In the genomic region with DNA sequence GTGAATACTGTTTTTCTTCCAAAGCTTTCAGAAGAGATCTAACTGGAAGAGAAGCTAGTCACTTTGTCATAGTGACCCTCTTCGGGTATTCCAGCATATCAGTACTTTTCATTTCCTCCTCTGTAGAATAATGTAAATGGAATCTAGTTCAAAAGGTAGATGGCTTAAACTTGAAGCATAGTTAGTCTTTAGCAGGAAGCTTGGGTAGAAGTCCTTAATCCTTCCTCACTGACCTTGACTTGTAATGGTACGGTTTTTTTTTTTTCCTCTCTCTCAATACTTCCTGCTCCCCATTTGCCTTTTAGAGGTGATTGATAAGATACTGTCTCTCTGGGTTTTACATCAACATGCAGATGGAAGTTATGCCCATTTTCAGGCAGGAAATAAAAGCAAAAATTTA, we compare ENCODE assay signal across 11 cellular contexts. TPM values are rescaled to one million over a fixed set of nuclear protein-coding genes. Genes with fewer than 3 reads are reported as not detected.
DNase-seq lines count a peak whose midpoint lies in the region; ATAC-seq, FAIRE-seq and TF ChIP-seq lines count a peak whose summit lies in the region.
"Had no signal": no experiment of that assay in that cellular context is flagged by ENCODE, and none has a peak within 500 bp of the region (broad histone marks: within the 10 kb centered on the region; RNA-seq: fewer than 3 reads in every experiment).

No MANE protein-coding gene starts in this region.

- H4K20me1 ChIP-seq in keratinocyte (ENCODE audit: control insufficient read depth, extremely low read depth, insufficient read depth, low read length): peaks cover 3% of the 10 kb centered on the region

- no peaks in the 10 kb centered on the region for H3K27me3 Mint-ChIP-seq in activated naive CD4-positive, alpha-beta T cell treated with anti-CD3 and anti-CD28 coated beads for 36 hours (ENCODE audit: low read depth)
- peaks cover 2% of the 10 kb centered on the region for H3K27me3 Mint-ChIP-seq in activated T-helper 1 cell treated with anti-CD3 and anti-CD28 coated beads, Interleukin-12 subunit alpha, Interleukin-12 subunit beta, Interleukin-2, Interleukin-4 antibody, amounts not matched to agents 30 ng/mL and 10 ng/mL and 1 ng/mL, durations not matched to agents 14 hours and 24 hours and 36 hours (ENCODE audit: insufficient read depth)

- H3K4me3 Mint-ChIP-seq in activated naive CD4-positive, alpha-beta T cell treated with anti-CD3 and anti-CD28 coated beads for 36 hours: peak overlapping the region; percentile 86
- H3K4me3 Mint-ChIP-seq in activated T-helper 1 cell treated with anti-CD3 and anti-CD28 coated beads, Interleukin-12 subunit alpha, Interleukin-12 subunit beta, Interleukin-2, Interleukin-4 antibody, amounts not matched to agents 30 ng/mL and 10 ng/mL and 1 ng/mL, durations not matched to agents 14 hours and 24 hours and 36 hours: peak overlapping the region; percentile 90

- dilution Hi-C loops in keratinocyte (cut with MboI; ENCODE audit: extremely low pct_ligation_motif_present, low sequenced_read_pairs): no loop called here

- 30 to 33% methylated on average over 2 of the region's 2 CpGs for WGBS in testis, 2 donors

- no peaks in the 10 kb centered on the region for H3K36me3 ChIP-seq in keratinocyte (ENCODE audit: control insufficient read depth in 2 of 2, extremely low read depth in 1 of 2, insufficient read depth in 2 of 2, low read length in 2 of 2)
- H3K36me3 ChIP-seq in testis (ENCODE audit: low read depth, missing control alignments): no peaks in the 10 kb centered on the region

- no peak overlapping the region for H2AFZ ChIP-seq in keratinocyte (ENCODE audit: control insufficient read depth, low read length)

- no peak for DNase-seq in activated naive CD4-positive, alpha-beta T cell treated with anti-CD3 and anti-CD28 coated beads for 36 hours
- DNase-seq in activated naive CD4-positive, alpha-beta T cell treated with anti-CD3 and anti-CD28 coated beads, Interleukin-2, amount 50 U/mL, for 16 hours: no peak
- DNase-seq in activated T-helper 1 cell treated with anti-CD3 and anti-CD28 coated beads, Interleukin-12 subunit alpha, Interleukin-12 subunit beta, Interleukin-2, Interleukin-4 antibody, amounts not matched to agents 30 ng/mL and 10 ng/mL and 1 ng/mL, durations not matched to agents 14 hours and 24 hours and 36 hours (ENCODE audit: low spot score): no peak
- no peak for DNase-seq in keratinocyte (ENCODE audit: low read depth, low spot score)
- DNase-seq in testis: no peak
- no peak for DNase-seq in activated CD4-positive, CD25-positive, alpha-beta regulatory T cell treated with anti-CD3 and anti-CD28 coated beads, Interleukin-2, amount 50 U/mL, for 72 hours
- DNase-seq in cerebellar nuclear complex (lab: John Stamatoyannopoulos, UW): no peak
- DNase-seq: anterior cingulate cortex, DMS 273 treated with DMSO at 0.1 percent for 48 hours, NCI-H524 treated with DMSO at 0.1 percent for 48 hours had no signal

- peak overlapping the region; percentile 97 for H3K9ac ChIP-seq in keratinocyte (ENCODE audit: control insufficient read depth, extremely low read depth, insufficient read depth, low read length)

- H3K4me3 ChIP-seq in keratinocyte (ENCODE audit: control insufficient read depth in 2 of 3, extremely low read depth in 1 of 3, insufficient read depth in 2 of 3, low read depth in 1 of 3, low read length in 3 of 3) (peak overlapping the region; percentile 81 to 94 (median 92)), testis (peak overlapping the region; percentile 98 to 99)

- peaks cover 58% of the 10 kb centered on the region for H3K79me2 ChIP-seq in keratinocyte (ENCODE audit: control insufficient read depth, insufficient read depth, low read length)

- H3K27me3 ChIP-seq in keratinocyte (ENCODE audit: control insufficient read depth, extremely low read depth, insufficient read depth, low read length): no peaks in the 10 kb centered on the region
- H3K27me3 ChIP-seq in testis: no peaks in the 10 kb centered on the region

- ATAC-seq in GM21360 (IDR thresholded peaks at IDR 0.05; ENCODE audit: unreplicated experiment): no peak

- peak overlapping the region; percentile 31 for H3K27ac ChIP-seq in keratinocyte (ENCODE audit: control insufficient read depth, insufficient read depth, low read length)
- peak overlapping the region; percentile 98 for H3K27ac ChIP-seq in testis

- peak overlapping the region; percentile 93 for H3K4me2 ChIP-seq in keratinocyte (ENCODE audit: control insufficient read depth, extremely low read depth, insufficient read depth, low read depth, low read length)

- H3K4me1 ChIP-seq in keratinocyte (ENCODE audit: control insufficient read depth, extremely low read depth, insufficient read depth, low read length): peaks cover 28% of the 10 kb centered on the region
- H3K4me1 ChIP-seq in testis: peaks cover 30% of the 10 kb centered on the region

- no peak for TF ChIP-seq POLR2A in testis (IDR thresholded peaks at IDR 0.05)

- peak; percentile 5 for FAIRE-seq in keratinocyte (lab: Jason Lieb, UNC)

- intact Hi-C loops in activated naive CD4-positive, alpha-beta T cell treated with anti-CD3 and anti-CD28 coated beads for 36 hours (cut with micrococcal nuclease): loop anchor here (2.0 to 10.0 kb wide), 5 partner anchors 30 to 844 kb away; a partner anchor contains a TSS
- intact Hi-C loops in activated T-helper 1 cell treated with anti-CD3 and anti-CD28 coated beads, Interleukin-12 subunit alpha, Interleukin-12 subunit beta, Interleukin-2, Interleukin-4 antibody, amounts not matched to agents 30 ng/mL and 10 ng/mL and 1 ng/mL, durations not matched to agents 14 hours and 24 hours and 36 hours (cut with micrococcal nuclease): loop anchor here (2.0 to 10.0 kb wide), 5 partner anchors 14 to 844 kb away; a partner anchor contains a TSS
- intact Hi-C loops in testis (cut with DNase I; ENCODE audit: low total_unique reads): no loop called here

- H3K36me3 Mint-ChIP-seq in activated naive CD4-positive, alpha-beta T cell treated with anti-CD3 and anti-CD28 coated beads for 36 hours (ENCODE audit: low read depth): peaks cover 5% of the 10 kb centered on the region
- H3K36me3 Mint-ChIP-seq in activated T-helper 1 cell treated with anti-CD3 and anti-CD28 coated beads, Interleukin-12 subunit alpha, Interleukin-12 subunit beta, Interleukin-2, Interleukin-4 antibody, amounts not matched to agents 30 ng/mL and 10 ng/mL and 1 ng/mL, durations not matched to agents 14 hours and 24 hours and 36 hours (ENCODE audit: low read depth): peaks cover 8% of the 10 kb centered on the region

- H3K9me1 ChIP-seq in keratinocyte (ENCODE audit: control insufficient read depth, extremely low read depth, insufficient read depth, low read length): no peaks in the 10 kb centered on the region

- CTCF ChIA-PET in activated naive CD4-positive, alpha-beta T cell treated with anti-CD3 and anti-CD28 coated beads for 36 hours (lab: Charles Lee): interaction anchor here (0.6 to 6.7 kb wide), 7 partner anchors 59 to 899 kb away, joined by 3 to 131 read pairs (median 4); no protein-coding TSS in a partner anchor

- no peak overlapping the region for H3K27ac Mint-ChIP-seq in activated naive CD4-positive, alpha-beta T cell treated with anti-CD3 and anti-CD28 coated beads for 36 hours
- H3K27ac Mint-ChIP-seq in activated T-helper 1 cell treated with anti-CD3 and anti-CD28 coated beads, Interleukin-12 subunit alpha, Interleukin-12 subunit beta, Interleukin-2, Interleukin-4 antibody, amounts not matched to agents 30 ng/mL and 10 ng/mL and 1 ng/mL, durations not matched to agents 14 hours and 24 hours and 36 hours: peak overlapping the region; percentile 1

- TF ChIP-seq CTCF in keratinocyte (optimal IDR thresholded peaks at IDR 0.05 in 1 of 3, IDR thresholded peaks at IDR 0.05 in 1 of 3, conservative IDR thresholded peaks at IDR 0.05 in 1 of 3; ENCODE audit: extremely low read depth in 1 of 3, insufficient read depth in 2 of 3, low read length in 3 of 3) (no peak), testis (IDR thresholded peaks at IDR 0.05) (no peak)

- H3K9me3 ChIP-seq in keratinocyte (ENCODE audit: control insufficient read depth, low read depth, low read length): no peaks in the 10 kb centered on the region
- H3K9me3 ChIP-seq in testis: no peaks in the 10 kb centered on the region

- no peaks in the 10 kb centered on the region for H3K9me3 Mint-ChIP-seq in activated naive CD4-positive, alpha-beta T cell treated with anti-CD3 and anti-CD28 coated beads for 36 hours
- H3K9me3 Mint-ChIP-seq in activated T-helper 1 cell treated with anti-CD3 and anti-CD28 coated beads, Interleukin-12 subunit alpha, Interleukin-12 subunit beta, Interleukin-2, Interleukin-4 antibody, amounts not matched to agents 30 ng/mL and 10 ng/mL and 1 ng/mL, durations not matched to agents 14 hours and 24 hours and 36 hours: no peaks in the 10 kb centered on the region

- peaks cover 61% of the 10 kb centered on the region for H3K4me1 Mint-ChIP-seq in activated naive CD4-positive, alpha-beta T cell treated with anti-CD3 and anti-CD28 coated beads for 36 hours (ENCODE audit: low read depth)
- peaks cover 63% of the 10 kb centered on the region for H3K4me1 Mint-ChIP-seq in activated T-helper 1 cell treated with anti-CD3 and anti-CD28 coated beads, Interleukin-12 subunit alpha, Interleukin-12 subunit beta, Interleukin-2, Interleukin-4 antibody, amounts not matched to agents 30 ng/mL and 10 ng/mL and 1 ng/mL, durations not matched to agents 14 hours and 24 hours and 36 hours (ENCODE audit: low read depth)

RNA-seq across cellular contexts. Expression of a gene that starts 1.7 kb away (rescaled TPM):
- total RNA-seq in activated naive CD4-positive, alpha-beta T cell treated with anti-CD3 and anti-CD28 coated beads for 36 hours: 10 to 100 TPM; 17.4 to 17.7 TPM
- total RNA-seq in activated T-helper 1 cell treated with anti-CD3 and anti-CD28 coated beads, Interleukin-12 subunit alpha, Interleukin-12 subunit beta, Interleukin-2, Interleukin-4 antibody, amounts not matched to agents 30 ng/mL and 10 ng/mL and 1 ng/mL, durations not matched to agents 14 hours and 24 hours and 36 hours: 24.7 and 26.6 TPM in 2 replicates
- polyA plus RNA-seq in keratinocyte: 16.0 to 18.0 TPM (median 16.5 TPM) in 3 replicates
- 12.7 TPM for polyA plus RNA-seq in keratinocyte (2011; ENCODE audit: low read depth)
- polyA plus RNA-seq in keratinocyte (2011; cell fraction: cytosol; rRNA removed): 9.7 and 14.3 TPM in 2 replicates
- polyA plus RNA-seq in keratinocyte (2011; cell fraction: nucleus; rRNA removed): 24.2 and 28.0 TPM in 2 replicates
- polyA plus RNA-seq in keratinocyte (2012; ENCODE audit: low replicate concordance): 9.5 and 17.9 TPM in 2 replicates
- polyA minus RNA-seq in keratinocyte: 5.7 to 17.5 TPM (median 14.4 TPM) in 3 replicates
- 8.1 TPM for polyA minus RNA-seq in keratinocyte (2011; cell fraction: cytosol; rRNA and poly(A)+ RNA removed)
- polyA minus RNA-seq in keratinocyte (2011; cell fraction: nucleus; rRNA and poly(A)+ RNA removed): 16.4 and 24.9 TPM in 2 replicates
- total RNA-seq in testis: 10 to 100 TPM; 84.4 to 91.7 TPM
- 62.1 TPM for polyA plus RNA-seq in testis (ENCODE audit: insufficient read depth, low read depth, low replicate concordance)
